In the genomic region with DNA sequence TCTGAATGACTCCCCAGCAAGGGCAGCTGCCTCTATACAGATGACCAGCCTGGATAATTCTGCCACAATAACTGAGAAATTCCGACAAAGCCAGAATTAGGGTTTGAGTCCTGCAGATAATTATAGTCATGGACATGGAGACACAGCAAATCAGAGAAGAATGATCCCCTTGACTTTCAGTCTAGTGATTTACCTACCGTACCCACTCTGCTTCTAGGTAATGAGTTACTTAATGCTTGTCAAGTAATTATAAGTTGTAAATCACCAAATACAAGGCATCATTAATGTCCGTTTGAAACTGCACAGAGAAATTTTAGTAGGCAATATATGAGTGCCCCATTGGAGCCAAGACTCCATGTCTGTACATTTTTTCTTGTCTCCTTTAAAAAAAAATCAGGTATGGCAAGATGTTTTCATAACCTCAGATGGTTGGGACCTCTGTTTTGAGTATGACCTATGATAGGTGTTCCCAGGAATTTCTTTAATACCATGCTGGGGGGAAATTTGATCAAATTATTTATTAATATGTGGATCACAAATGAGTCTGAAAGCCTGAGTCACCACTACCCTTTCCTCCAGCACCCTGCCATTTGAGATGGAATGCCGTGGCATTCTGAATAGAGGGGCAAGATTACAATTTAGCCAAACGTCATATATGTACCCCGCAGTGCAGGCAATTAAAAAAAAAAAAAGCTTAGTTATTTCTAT, we compare ENCODE assay signal across 8 cellular contexts.
"Had no signal": no experiment of that assay in that cellular context is flagged by ENCODE, and none has a peak within 500 bp of the region (broad histone marks: within the 10 kb centered on the region; RNA-seq: fewer than 3 reads in every experiment).

No MANE protein-coding gene starts in this region.

- H3K27me3 ChIP-seq: breast epithelium, esophagus muscularis mucosa, heart right ventricle, upper lobe of left lung, vagina had no signal

- H3K9me3 ChIP-seq: breast epithelium, esophagus muscularis mucosa, heart right ventricle, left ventricle myocardium inferior, upper lobe of left lung, vagina had no signal

- DNase-seq: left ventricle myocardium inferior, T1000 had no signal

- H3K4me3 ChIP-seq: lung had no signal

- H3K36me3 ChIP-seq: breast epithelium, esophagus muscularis mucosa, heart right ventricle, left ventricle myocardium inferior, upper lobe of left lung, vagina had no signal
